1 cellular context compared by ENCODE assay signal in genomic region chr2:137913648-137914047, GRCh38.
TF ChIP-seq lines count a peak whose summit lies in the region.

No MANE protein-coding gene starts in this region.

TF ChIP-seq in HepG2, 621 proteins besides CTCF, POLR2A, EP300 and RAD21:
- TF ChIP-seq MAFF (IDR thresholded peaks at IDR 0.05; ENCODE audit: low read depth, low read length): peak; percentile 51
- TF ChIP-seq MAFK (conservative IDR thresholded peaks at IDR 0.05 in 1 of 2, IDR thresholded peaks at IDR 0.05 in 1 of 2; ENCODE audit: low read length in 2 of 2): peak; percentile 52 to 66
